14 cellular contexts compared by ENCODE assay signal in the genomic region with DNA sequence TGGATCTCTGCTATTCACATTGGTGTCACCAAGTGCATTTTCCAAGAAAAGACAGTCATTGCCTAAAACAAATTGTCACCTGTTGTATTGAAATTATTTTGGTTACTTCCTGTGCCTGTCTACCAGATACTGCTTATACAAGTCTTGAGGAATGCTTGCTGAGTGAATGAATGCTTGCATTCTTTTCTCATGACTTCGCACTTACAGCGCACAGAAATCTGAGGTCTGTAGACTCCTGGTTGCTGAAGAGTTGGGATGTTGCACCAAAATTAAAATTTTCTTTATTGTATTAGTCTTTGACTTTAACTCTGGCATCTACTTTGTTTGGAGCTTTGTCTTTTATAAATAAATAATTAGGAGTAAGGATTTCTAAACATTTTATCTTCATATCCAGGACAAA. TPM values are rescaled to one million over a fixed set of nuclear protein-coding genes. Genes with fewer than 3 reads are reported as not detected.
A peak's percentile ranks its signal among the peaks of the same experiment; 100 is the strongest.
DNase-seq lines count a peak whose midpoint lies in the region; TF ChIP-seq lines count a peak whose summit lies in the region.
"Had no signal": no experiment of that assay in that cellular context is flagged by ENCODE, and none has a peak within 500 bp of the region (broad histone marks: within the 10 kb centered on the region; RNA-seq: fewer than 3 reads in every experiment).

No MANE protein-coding gene starts in this region.

- no peak overlapping the region for H2AK5ac ChIP-seq in mesenchymal stem cell (ENCODE audit: low read length, severe bottlenecking)

- H3K23ac ChIP-seq in mesenchymal stem cell (ENCODE audit: low read length in 2 of 2), result no peak overlapping the region

- no peak overlapping the region for H3K4me3 ChIP-seq in NT2/D1 (ENCODE audit: insufficient read length, low read depth)
- H3K4me3 ChIP-seq in epithelial cell of esophagus (ENCODE audit: low read length), result no peak overlapping the region
- no peak overlapping the region for H3K4me3 ChIP-seq in mesenchymal stem cell (ENCODE audit: insufficient read depth in 1 of 2, low read depth in 1 of 2, low read length in 2 of 2)
- H3K4me3 ChIP-seq: transverse colon had no signal

- H3K4me1 ChIP-seq in NT2/D1 (ENCODE audit: insufficient read depth, insufficient read length) (no peaks in the 10 kb centered on the region), mesenchymal stem cell (ENCODE audit: control insufficient read depth, insufficient read depth, low read depth, low read length) (peaks cover 2% of the 10 kb centered on the region)
- H3K4me1 ChIP-seq: BE2C, parathyroid adenoma, transverse colon had no signal

- H3K9me3 ChIP-seq in NT2/D1 (ENCODE audit: insufficient read depth, low read length) (peaks cover 7% of the 10 kb centered on the region; the same call in 1 of the 2 replicates), mesenchymal stem cell (ENCODE audit: control insufficient read depth, low read length) (no peaks in the 10 kb centered on the region)
- H3K9me3 ChIP-seq: BE2C, transverse colon had no signal

- no peak overlapping the region for H3K14ac ChIP-seq in mesenchymal stem cell (ENCODE audit: low read length in 2 of 2)

- TF ChIP-seq CTCF in epithelial cell of esophagus (IDR thresholded peaks at IDR 0.05; ENCODE audit: insufficient read depth, low read depth, low read length, missing control alignments), result no peak

- no peaks in the 10 kb centered on the region for H3K79me1 ChIP-seq in mesenchymal stem cell (replicated peaks; ENCODE audit: low read length, poor library complexity, severe bottlenecking)

- no peak overlapping the region for H2AFZ ChIP-seq in mesenchymal stem cell (ENCODE audit: low read depth, low read length)
- H2AFZ ChIP-seq: parathyroid adenoma had no signal

- no peak overlapping the region for H3K4ac ChIP-seq in mesenchymal stem cell (ENCODE audit: low read depth in 1 of 2, low read length in 2 of 2)

- H3K27me3 ChIP-seq in NT2/D1 (ENCODE audit: insufficient read depth, insufficient read length) (no peaks in the 10 kb centered on the region), mesenchymal stem cell (ENCODE audit: control insufficient read depth in 1 of 2, insufficient read depth in 1 of 2, low read length in 2 of 2) (peaks cover 0 to 8% of the 10 kb centered on the region in 2 experiments)
- H3K27me3 ChIP-seq: BE2C, transverse colon had no signal

- H2BK12ac ChIP-seq in mesenchymal stem cell (ENCODE audit: low read length in 2 of 2), result no peak overlapping the region

- 47% methylated on average over 2 of the region's 2 CpGs for WGBS in mesenchymal stem cell

- DNase-seq in AG08396 (ENCODE audit: low spot score) (peak; percentile 25), NT2/D1 (ENCODE audit: low read depth, low spot score) (peak; percentile 13), epithelial cell of esophagus (ENCODE audit: low read depth) (peak; percentile 70), mesenchymal stem cell (peak; percentile 4), midbrain (lab: John Stamatoyannopoulos, UW) (no peak), T-helper 9 cell (no peak), OCI-M1 (lab: John Stamatoyannopoulos, UW) (no peak)
- no peak for DNase-seq in stimulated activated CD4-positive, alpha-beta T cell treated with anti-CD3 and anti-CD28 coated beads, Interleukin-2, amount 100 ng/mL, for 24 hours
- DNase-seq: BE2C, hypothalamus, NCI-H2107, transverse colon had no signal

- no peak overlapping the region for H4K91ac ChIP-seq in mesenchymal stem cell (ENCODE audit: low read length)

- no peak overlapping the region for H4K8ac ChIP-seq in mesenchymal stem cell (ENCODE audit: low read length)

- H3K9ac ChIP-seq in NT2/D1 (ENCODE audit: insufficient read length, low read depth) (no peak overlapping the region), mesenchymal stem cell (ENCODE audit: low read length) (no peak overlapping the region)
- H3K9ac ChIP-seq: parathyroid adenoma had no signal

- no peak overlapping the region for H2BK120ac ChIP-seq in mesenchymal stem cell (ENCODE audit: low read depth, low read length)

- no peaks in the 10 kb centered on the region for H3K36me3 ChIP-seq in NT2/D1 (ENCODE audit: insufficient read depth, insufficient read length, low read length)
- no peaks in the 10 kb centered on the region for H3K36me3 ChIP-seq in mesenchymal stem cell (ENCODE audit: control insufficient read depth in 1 of 2, insufficient read depth in 2 of 2, low read depth in 1 of 2, low read length in 2 of 2)
- H3K36me3 ChIP-seq: BE2C, transverse colon had no signal

- H3K18ac ChIP-seq in mesenchymal stem cell (ENCODE audit: low read depth in 1 of 2, low read length in 2 of 2), result no peak overlapping the region

- no peak overlapping the region for H3K4me2 ChIP-seq in mesenchymal stem cell (ENCODE audit: low read length, poor library complexity, severe bottlenecking)

- no peak overlapping the region for H2BK15ac ChIP-seq in mesenchymal stem cell (ENCODE audit: low read depth, poor library complexity, severe bottlenecking)

- no peak overlapping the region for H3K27ac ChIP-seq in mesenchymal stem cell (ENCODE audit: low read length, poor library complexity, severe bottlenecking)
- H3K27ac ChIP-seq: HL-60, parathyroid adenoma, transverse colon had no signal

- no peak overlapping the region for H2BK5ac ChIP-seq in mesenchymal stem cell (ENCODE audit: low read depth, low read length, poor library complexity, severe bottlenecking)

RNA-seq across cellular contexts. Expression of gene SH3GL3, which starts 28.4 kb away (rescaled TPM):
- 0.04 TPM for polyA plus RNA-seq in mesenchymal stem cell (2013, experiment 1 of 2)
- 0.03 TPM for polyA plus RNA-seq in mesenchymal stem cell (2013, experiment 2 of 2)

Comparison
In these comparisons a context has a peak if more than half of its experiments do, and no peak if none do; other contexts are left out.
1. DNase-seq: peak in AG08396 (single experiment), NT2/D1 (single experiment), epithelial cell of esophagus (single experiment) and mesenchymal stem cell (single experiment); none in stimulated activated CD4-positive, alpha-beta T cell treated with anti-CD3 and anti-CD28 coated beads, Interleukin-2, amount 100 ng/mL, for 24 hours (0 of 2), midbrain (single experiment), T-helper 9 cell (single experiment) and OCI-M1 (single experiment).